ENCODE assay signal across 1 cellular context in the genomic region with DNA sequence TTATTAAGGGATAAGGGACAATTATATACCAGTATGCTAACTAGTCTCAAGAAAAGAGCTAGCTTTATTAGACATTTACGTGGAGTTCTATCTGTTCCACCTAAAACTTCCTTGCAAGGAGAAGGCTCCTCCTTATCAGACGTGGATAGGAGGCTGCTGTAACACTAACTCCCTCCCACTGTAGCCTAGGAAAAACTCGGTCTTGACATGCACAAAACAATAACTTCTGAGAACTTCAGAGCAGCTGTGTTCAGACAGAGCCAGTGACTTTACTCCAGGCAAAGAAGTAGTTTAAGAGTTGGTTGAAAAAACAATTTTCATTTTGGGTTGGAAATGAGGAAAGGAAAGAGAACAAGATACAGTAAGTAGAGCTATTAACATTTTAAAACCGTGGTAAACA.
TF ChIP-seq lines count a peak whose summit lies in the region.

No MANE protein-coding gene starts in this region.

TF ChIP-seq in GM23338, 12 proteins besides CTCF, POLR2A, EP300 and RAD21 (continued from another document):
- TF ChIP-seq, protein P1, sequence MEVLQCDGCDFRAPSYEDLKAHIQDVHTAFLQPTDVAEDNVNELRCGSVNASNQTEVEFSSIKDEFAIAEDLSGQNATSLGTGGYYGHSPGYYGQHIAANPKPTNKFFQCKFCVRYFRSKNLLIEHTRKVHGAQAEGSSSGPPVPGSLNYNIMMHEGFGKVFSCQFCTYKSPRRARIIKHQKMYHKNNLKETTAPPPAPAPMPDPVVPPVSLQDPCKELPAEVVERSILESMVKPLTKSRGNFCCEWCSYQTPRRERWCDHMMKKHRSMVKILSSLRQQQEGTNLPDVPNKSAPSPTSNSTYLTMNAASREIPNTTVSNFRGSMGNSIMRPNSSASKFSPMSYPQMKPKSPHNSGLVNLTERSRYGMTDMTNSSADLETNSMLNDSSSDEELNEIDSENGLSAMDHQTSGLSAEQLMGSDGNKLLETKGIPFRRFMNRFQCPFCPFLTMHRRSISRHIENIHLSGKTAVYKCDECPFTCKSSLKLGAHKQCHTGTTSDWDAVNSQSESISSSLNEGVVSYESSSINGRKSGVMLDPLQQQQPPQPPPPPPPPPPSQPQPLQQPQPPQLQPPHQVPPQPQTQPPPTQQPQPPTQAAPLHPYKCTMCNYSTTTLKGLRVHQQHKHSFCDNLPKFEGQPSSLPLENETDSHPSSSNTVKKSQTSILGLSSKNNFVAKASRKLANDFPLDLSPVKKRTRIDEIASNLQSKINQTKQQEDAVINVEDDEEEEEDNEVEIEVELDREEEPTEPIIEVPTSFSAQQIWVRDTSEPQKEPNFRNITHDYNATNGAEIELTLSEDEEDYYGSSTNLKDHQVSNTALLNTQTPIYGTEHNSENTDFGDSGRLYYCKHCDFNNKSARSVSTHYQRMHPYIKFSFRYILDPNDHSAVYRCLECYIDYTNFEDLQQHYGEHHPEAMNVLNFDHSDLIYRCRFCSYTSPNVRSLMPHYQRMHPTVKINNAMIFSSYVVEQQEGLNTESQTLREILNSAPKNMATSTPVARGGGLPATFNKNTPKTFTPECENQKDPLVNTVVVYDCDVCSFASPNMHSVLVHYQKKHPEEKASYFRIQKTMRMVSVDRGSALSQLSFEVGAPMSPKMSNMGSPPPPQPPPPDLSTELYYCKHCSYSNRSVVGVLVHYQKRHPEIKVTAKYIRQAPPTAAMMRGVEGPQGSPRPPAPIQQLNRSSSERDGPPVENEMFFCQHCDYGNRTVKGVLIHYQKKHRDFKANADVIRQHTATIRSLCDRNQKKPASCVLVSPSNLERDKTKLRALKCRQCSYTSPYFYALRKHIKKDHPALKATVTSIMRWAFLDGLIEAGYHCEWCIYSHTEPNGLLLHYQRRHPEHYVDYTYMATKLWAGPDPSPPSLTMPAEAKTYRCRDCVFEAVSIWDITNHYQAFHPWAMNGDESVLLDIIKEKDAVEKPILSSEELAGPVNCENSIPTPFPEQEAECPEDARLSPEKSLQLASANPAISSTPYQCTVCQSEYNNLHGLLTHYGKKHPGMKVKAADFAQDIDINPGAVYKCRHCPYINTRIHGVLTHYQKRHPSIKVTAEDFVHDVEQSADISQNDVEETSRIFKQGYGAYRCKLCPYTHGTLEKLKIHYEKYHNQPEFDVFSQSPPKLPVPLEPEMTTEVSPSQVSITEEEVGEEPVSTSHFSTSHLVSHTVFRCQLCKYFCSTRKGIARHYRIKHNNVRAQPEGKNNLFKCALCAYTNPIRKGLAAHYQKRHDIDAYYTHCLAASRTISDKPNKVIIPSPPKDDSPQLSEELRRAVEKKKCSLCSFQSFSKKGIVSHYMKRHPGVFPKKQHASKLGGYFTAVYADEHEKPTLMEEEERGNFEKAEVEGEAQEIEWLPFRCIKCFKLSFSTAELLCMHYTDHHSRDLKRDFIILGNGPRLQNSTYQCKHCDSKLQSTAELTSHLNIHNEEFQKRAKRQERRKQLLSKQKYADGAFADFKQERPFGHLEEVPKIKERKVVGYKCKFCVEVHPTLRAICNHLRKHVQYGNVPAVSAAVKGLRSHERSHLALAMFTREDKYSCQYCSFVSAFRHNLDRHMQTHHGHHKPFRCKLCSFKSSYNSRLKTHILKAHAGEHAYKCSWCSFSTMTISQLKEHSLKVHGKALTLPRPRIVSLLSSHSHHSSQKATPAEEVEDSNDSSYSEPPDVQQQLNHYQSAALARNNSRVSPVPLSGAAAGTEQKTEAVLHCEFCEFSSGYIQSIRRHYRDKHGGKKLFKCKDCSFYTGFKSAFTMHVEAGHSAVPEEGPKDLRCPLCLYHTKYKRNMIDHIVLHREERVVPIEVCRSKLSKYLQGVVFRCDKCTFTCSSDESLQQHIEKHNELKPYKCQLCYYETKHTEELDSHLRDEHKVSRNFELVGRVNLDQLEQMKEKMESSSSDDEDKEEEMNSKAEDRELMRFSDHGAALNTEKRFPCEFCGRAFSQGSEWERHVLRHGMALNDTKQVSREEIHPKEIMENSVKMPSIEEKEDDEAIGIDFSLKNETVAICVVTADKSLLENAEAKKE (CRISPR knock-in tag; IDR thresholded peaks at IDR 0.05): no peak
- TF ChIP-seq EZH2phosphoT487 (IDR thresholded peaks at IDR 0.05; ENCODE audit: unreplicated experiment) (no peak), POLR2AphosphoS5 (IDR thresholded peaks at IDR 0.05; ENCODE audit: low read depth) (no peak), CREB1 (CRISPR knock-in tag; IDR thresholded peaks at IDR 0.05; ENCODE audit: low read depth) (no peak)
